1 cellular context compared by ENCODE assay signal in the genomic region with DNA sequence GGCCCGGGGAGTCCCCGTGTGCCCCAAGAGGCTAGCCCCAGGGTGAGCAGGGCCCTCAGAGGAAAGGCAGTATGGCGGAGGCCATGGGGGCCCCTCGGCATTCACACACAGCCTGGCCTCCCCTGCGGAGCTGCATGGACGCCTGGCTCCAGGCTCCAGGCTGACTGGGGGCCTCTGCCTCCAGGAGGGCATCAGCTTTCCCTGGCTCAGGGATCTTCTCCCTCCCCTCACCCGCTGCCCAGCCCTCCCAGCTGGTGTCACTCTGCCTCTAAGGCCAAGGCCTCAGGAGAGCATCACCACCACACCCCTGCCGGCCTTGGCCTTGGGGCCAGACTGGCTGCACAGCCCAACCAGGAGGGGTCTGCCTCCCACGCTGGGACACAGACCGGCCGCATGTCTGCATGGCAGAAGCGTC.
TF ChIP-seq lines count a peak whose summit lies in the region.

No MANE protein-coding gene starts in this region.

TF ChIP-seq in HepG2, 621 proteins besides CTCF, POLR2A, EP300 and RAD21 (continued from another document):
- TF ChIP-seq, protein P1, sequence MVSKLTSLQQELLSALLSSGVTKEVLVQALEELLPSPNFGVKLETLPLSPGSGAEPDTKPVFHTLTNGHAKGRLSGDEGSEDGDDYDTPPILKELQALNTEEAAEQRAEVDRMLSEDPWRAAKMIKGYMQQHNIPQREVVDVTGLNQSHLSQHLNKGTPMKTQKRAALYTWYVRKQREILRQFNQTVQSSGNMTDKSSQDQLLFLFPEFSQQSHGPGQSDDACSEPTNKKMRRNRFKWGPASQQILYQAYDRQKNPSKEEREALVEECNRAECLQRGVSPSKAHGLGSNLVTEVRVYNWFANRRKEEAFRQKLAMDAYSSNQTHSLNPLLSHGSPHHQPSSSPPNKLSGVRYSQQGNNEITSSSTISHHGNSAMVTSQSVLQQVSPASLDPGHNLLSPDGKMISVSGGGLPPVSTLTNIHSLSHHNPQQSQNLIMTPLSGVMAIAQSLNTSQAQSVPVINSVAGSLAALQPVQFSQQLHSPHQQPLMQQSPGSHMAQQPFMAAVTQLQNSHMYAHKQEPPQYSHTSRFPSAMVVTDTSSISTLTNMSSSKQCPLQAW (CRISPR knock-in tag; IDR thresholded peaks at IDR 0.05): no peak
- TF ChIP-seq SRSF1 (optimal IDR thresholded peaks at IDR 0.05; ENCODE audit: low read depth, low read length) (no peak), ZNF678 (CRISPR knock-in tag; IDR thresholded peaks at IDR 0.05) (no peak), CENPT (CRISPR knock-in tag; IDR thresholded peaks at IDR 0.05; ENCODE audit: low read depth) (no peak), TARDBP (CRISPR knock-in tag; IDR thresholded peaks at IDR 0.05) (no peak), HOXA9 (CRISPR knock-in tag; IDR thresholded peaks at IDR 0.05; ENCODE audit: borderline replicate concordance) (no peak)
TF ChIP-seq in HepG2: peak in this region for 39.
